In genomic region chr13:24860775-24861174, GRCh38 we compare ENCODE assay signal across 6 cellular contexts.
"Had no signal": no experiment of that assay in that cellular context is flagged by ENCODE, and none has a peak within 500 bp of the region (broad histone marks: within the 10 kb centered on the region; RNA-seq: fewer than 3 reads in every experiment).

No MANE protein-coding gene starts in this region.

- H3K27ac ChIP-seq: HL-60 had no signal

- DNase-seq: IMR-90, KBM-7 had no signal

- H3K4me3 Mint-ChIP-seq: IgD-negative memory B cell had no signal

- H3K27ac Mint-ChIP-seq: IgD-negative memory B cell had no signal

- H3K36me3 Mint-ChIP-seq: IgD-negative memory B cell had no signal

- ATAC-seq: HepG2, K562 had no signal

- H3K4me1 Mint-ChIP-seq: IgD-negative memory B cell had no signal

- H3K4me3 ChIP-seq: K562 had no signal

- H3K9me3 Mint-ChIP-seq: IgD-negative memory B cell had no signal
